ENCODE assay signal across 11 cellular contexts in the genomic region with DNA sequence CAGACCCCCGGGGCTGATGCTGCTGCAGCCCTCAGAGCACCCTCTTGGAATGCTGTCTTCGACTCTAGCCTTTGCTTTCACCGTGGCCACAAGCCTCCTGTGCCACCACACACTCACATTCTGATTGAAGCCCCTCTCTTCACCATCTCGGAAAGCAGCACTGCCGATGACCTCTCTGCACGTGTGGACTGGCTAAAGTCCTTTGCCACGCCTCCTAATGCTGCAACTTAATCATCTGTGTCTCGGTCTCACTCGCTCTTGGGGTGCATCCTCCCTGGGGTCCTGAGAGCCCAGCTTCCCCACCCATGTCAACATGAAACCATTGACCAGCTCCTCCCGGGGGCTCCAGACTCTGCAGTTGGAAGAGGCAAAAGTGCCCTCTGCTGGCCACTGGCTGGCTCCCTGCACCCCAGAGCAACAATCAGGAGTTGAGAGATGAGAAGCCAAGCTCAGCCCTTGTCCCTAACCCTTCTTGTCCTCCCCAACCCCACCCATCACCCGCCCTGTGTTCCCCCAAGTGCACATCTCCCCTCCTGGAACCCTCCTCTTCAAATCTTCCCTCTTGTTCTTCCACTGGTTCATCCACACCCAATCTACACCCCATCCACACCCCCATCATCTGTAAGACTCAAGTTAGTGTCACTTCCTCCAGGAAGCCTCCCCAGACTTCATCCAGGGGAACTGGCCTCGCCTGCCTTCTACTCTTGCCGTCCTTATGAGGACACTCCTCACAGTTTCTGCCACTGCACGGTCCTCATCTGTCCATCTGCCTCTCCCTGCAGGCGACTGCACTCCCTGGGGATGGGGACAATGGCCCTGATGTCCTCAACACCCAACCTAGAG. TPM values are rescaled to one million over a fixed set of nuclear protein-coding genes. Genes with fewer than 3 reads are reported as not detected.
A peak's percentile ranks its signal among the peaks of the same experiment; 100 is the strongest.
DNase-seq lines count a peak whose midpoint lies in the region; ATAC-seq and TF ChIP-seq lines count a peak whose summit lies in the region.
"Had no signal": no experiment of that assay in that cellular context is flagged by ENCODE, and none has a peak within 500 bp of the region (broad histone marks: within the 10 kb centered on the region; RNA-seq: fewer than 3 reads in every experiment).

No MANE protein-coding gene starts in this region.

- H3K27ac ChIP-seq in transverse colon (no peak overlapping the region), ascending aorta (no peak overlapping the region)
- H3K27ac ChIP-seq: upper lobe of left lung had no signal

- no peak overlapping the region for H3K4me3 ChIP-seq in GM12875 (ENCODE audit: low read depth, low read length)
- no peak overlapping the region for H3K4me3 ChIP-seq in transverse colon
- H3K4me3 ChIP-seq in ascending aorta, result no peak overlapping the region
- H3K4me3 ChIP-seq: upper lobe of left lung had no signal

- H3K9me3 ChIP-seq in transverse colon (no peaks in the 10 kb centered on the region), ascending aorta (no peaks in the 10 kb centered on the region)
- H3K9me3 ChIP-seq: upper lobe of left lung had no signal

- 62 to 65% methylated on average over 3 to 15 of the region's 15 CpGs for WGBS in transverse colon (ENCODE audit: low coverage in 1 of 2), 2 donors

- TF ChIP-seq EP300 in transverse colon (IDR thresholded peaks at IDR 0.05; ENCODE audit: low read depth), result no peak

- DNase-seq in ACHN, result peak; percentile 7
- DNase-seq in SK-N-DZ (ENCODE audit: low spot score), result peak; percentile 47
- no peak for DNase-seq in left ventricle myocardium superior
- no peak for DNase-seq in NCI-H1048 (lab: John Stamatoyannopoulos, UW)
- DNase-seq in transverse colon, result no peak
- no peak for DNase-seq in mesenteric fat pad (ENCODE audit: low spot score)
- no peak for DNase-seq in ascending aorta (ENCODE audit: low spot score in 2 of 2)
- DNase-seq: T1000, upper lobe of left lung had no signal

- H3K4me1 ChIP-seq in transverse colon (peaks cover 0 to 3% (median 0%) of the 10 kb centered on the region in 4 donors), ascending aorta (no peaks in the 10 kb centered on the region)
- H3K4me1 ChIP-seq: upper lobe of left lung had no signal

- TF ChIP-seq CTCF in GM12875 (IDR thresholded peaks at IDR 0.05; ENCODE audit: borderline replicate concordance, insufficient read depth, low read depth, low read length) (peak; percentile 33; the same call in 1 of the 2 replicates), transverse colon (IDR thresholded peaks at IDR 0.05) (peak in 1 of 5 experiments; percentile 11), ascending aorta (IDR thresholded peaks at IDR 0.05) (peak in 1 of 3 experiments; percentile 32)

- no peaks in the 10 kb centered on the region for H3K36me3 ChIP-seq in transverse colon
- H3K36me3 ChIP-seq in ascending aorta, result no peaks in the 10 kb centered on the region
- H3K36me3 ChIP-seq: upper lobe of left lung had no signal

- in situ Hi-C loops in ACHN (cut with HindIII; ENCODE audit: low pct_ligation_motif_present, low pct_unique_long_range_greater_than_20kb, low sequenced_read_pairs) (loop anchor here (25.0 kb wide), 1 partner anchor 241 kb away; no protein-coding TSS in a partner anchor), transverse colon (cut with MboI; ENCODE audit: low pct_ligation_motif_present in 1 of 4, low pct_unique_long_range_greater_than_20kb in 1 of 4, low sequenced_read_pairs in 3 of 4) (loop anchor here in 1 of 4 donors (10.0 kb wide), 1 partner anchor 249 kb away; no protein-coding TSS in a partner anchor)

- peak; percentile 34 for ATAC-seq in left ventricle myocardium superior

- H3K27me3 ChIP-seq in transverse colon, result peaks cover 8% of the 10 kb centered on the region
- no peaks in the 10 kb centered on the region for H3K27me3 ChIP-seq in ascending aorta
- H3K27me3 ChIP-seq: upper lobe of left lung had no signal

- intact Hi-C loops in left ventricle myocardium superior (cut with micrococcal nuclease), result no loop called here
- intact Hi-C loops in transverse colon (cut with DNase I; ENCODE audit: low total_unique reads), result no loop called here
- intact Hi-C loops in ascending aorta (cut with DNase I), result no loop called here

- TF ChIP-seq POLR2A in transverse colon (IDR thresholded peaks at IDR 0.05), result no peak

RNA-seq across cellular contexts. Expression of a gene that starts 23.6 kb away (rescaled TPM):
- polyA plus RNA-seq in SK-N-DZ (2014; cell fraction: cytosol; rRNA removed), result 0.36 TPM in 1 of 2 replicates, not detected in the other
- not detected in 2 replicates for polyA plus RNA-seq in SK-N-DZ (2014; cell fraction: nucleus; rRNA removed)
- total RNA-seq in left ventricle myocardium superior (not detected), transverse colon (not detected), mesenteric fat pad (not detected), ascending aorta (not detected)
- total RNA-seq: M059J had no signal

Comparison
In these comparisons a context has a peak if more than half of its experiments do, and no peak if none do; other contexts are left out.
1. DNase-seq: peak in ACHN (single experiment) and SK-N-DZ (single experiment); none in left ventricle myocardium superior (single experiment), NCI-H1048 (single experiment), transverse colon (single experiment), mesenteric fat pad (single experiment) and ascending aorta (0 of 2).